8 cellular contexts compared by ENCODE assay signal in genomic region chr12:116143883-116144266, GRCh38.
DNase-seq lines count a peak whose midpoint lies in the region; ATAC-seq and TF ChIP-seq lines count a peak whose summit lies in the region.
"Had no signal": no experiment of that assay in that cellular context is flagged by ENCODE, and none has a peak within 500 bp of the region (broad histone marks: within the 10 kb centered on the region; RNA-seq: fewer than 3 reads in every experiment).

No MANE protein-coding gene starts in this region.

- ATAC-seq in GM21381 (IDR thresholded peaks at IDR 0.05; ENCODE audit: unreplicated experiment), result peak; percentile 4
- peak; percentile 60 for ATAC-seq in foreskin keratinocyte
- no peak for ATAC-seq in GM21529 (IDR thresholded peaks at IDR 0.05; ENCODE audit: unreplicated experiment)

- peak overlapping the region; percentile 76; the same call in 1 of the 2 replicates for H3K27ac ChIP-seq in SK-N-MC
- H3K27ac ChIP-seq in foreskin keratinocyte, result peak overlapping the region; percentile 51
- peak overlapping the region; percentile 90 for H3K27ac ChIP-seq in smooth muscle cell (ENCODE audit: low read depth)

- H3K36me3 Mint-ChIP-seq in activated naive CD4-positive, alpha-beta T cell treated with anti-CD3 and anti-CD28 coated beads, Interleukin-2, amount 10 ng/mL, durations not matched to agents 7 days and 5 days, result peaks cover 3% of the 10 kb centered on the region

- H3K9me3 ChIP-seq in SK-N-MC (ENCODE audit: low read depth, low read length), result no peaks in the 10 kb centered on the region
- no peaks in the 10 kb centered on the region for H3K9me3 ChIP-seq in smooth muscle cell (replicated peaks; ENCODE audit: low read depth)

- no peak overlapping the region for H3K27ac Mint-ChIP-seq in activated naive CD4-positive, alpha-beta T cell treated with anti-CD3 and anti-CD28 coated beads, Interleukin-2, amount 10 ng/mL, durations not matched to agents 7 days and 5 days

- H3K4me3 ChIP-seq in SK-N-MC (peak overlapping the region; percentile 29; the same call in 1 of the 2 replicates), smooth muscle cell (no peak overlapping the region)

- DNase-seq in SK-N-MC (ENCODE audit: low read depth, low spot score), result no peak
- DNase-seq in foreskin keratinocyte, result peak in 1 of 2 donors; percentile 59
- DNase-seq in smooth muscle cell (lab: John Stamatoyannopoulos, UW; ENCODE audit: unreplicated experiment), result no peak
- DNase-seq in activated naive CD4-positive, alpha-beta T cell treated with anti-CD3 and anti-CD28 coated beads, Interleukin-2, amount 10 ng/mL, durations not matched to agents 7 days and 5 days, result no peak
- no peak for DNase-seq in GM13977 (ENCODE audit: low spot score)
- DNase-seq: NK-92 treated with Interleukin-12 subunit alpha and Interleukin-12 subunit beta, amount 100 ng/mL, for 24 hours had no signal

- H4K20me1 ChIP-seq in smooth muscle cell (ENCODE audit: low read depth), result peaks cover 87% of the 10 kb centered on the region

- peaks cover 26% of the 10 kb centered on the region for H3K4me1 ChIP-seq in foreskin keratinocyte
- peaks cover 26% of the 10 kb centered on the region for H3K4me1 ChIP-seq in smooth muscle cell (ENCODE audit: low read depth)

- TF ChIP-seq CTCF in foreskin keratinocyte (conservative IDR thresholded peaks at IDR 0.05) (no peak), smooth muscle cell (IDR thresholded peaks at IDR 0.05; ENCODE audit: borderline replicate concordance, insufficient read depth, poor library complexity, severe bottlenecking) (no peak), GM13977 (IDR thresholded peaks at IDR 0.05; ENCODE audit: extremely low read depth, insufficient read depth, missing control alignments) (no peak)

- H2AFZ ChIP-seq in smooth muscle cell (ENCODE audit: low read depth), result no peak overlapping the region

- H3K4me2 ChIP-seq in smooth muscle cell, result peak overlapping the region; percentile 49

- peaks cover 39% of the 10 kb centered on the region for H3K4me1 Mint-ChIP-seq in activated naive CD4-positive, alpha-beta T cell treated with anti-CD3 and anti-CD28 coated beads, Interleukin-2, amount 10 ng/mL, durations not matched to agents 7 days and 5 days

- H3K79me2 ChIP-seq in smooth muscle cell (ENCODE audit: low read depth), result peaks cover 92% of the 10 kb centered on the region

- in situ Hi-C loops in GM13977 (cut with MboI; ENCODE audit: low pct_unique_long_range_greater_than_20kb, low sequenced_read_pairs, unreplicated experiment), result no loop called here

- H3K4me3 Mint-ChIP-seq in activated naive CD4-positive, alpha-beta T cell treated with anti-CD3 and anti-CD28 coated beads, Interleukin-2, amount 10 ng/mL, durations not matched to agents 7 days and 5 days, result no peak overlapping the region

- H3K27me3 Mint-ChIP-seq in activated naive CD4-positive, alpha-beta T cell treated with anti-CD3 and anti-CD28 coated beads, Interleukin-2, amount 10 ng/mL, durations not matched to agents 7 days and 5 days, result no peaks in the 10 kb centered on the region

- H3K36me3 ChIP-seq in SK-N-MC (ENCODE audit: insufficient read depth, low read length) (no peaks in the 10 kb centered on the region), smooth muscle cell (ENCODE audit: low read depth) (no peaks in the 10 kb centered on the region)

- WGBS in smooth muscle cell (ENCODE audit: low lambda C conversion rate), result 27% methylated on average over 1 of the region's 1 CpG

- no peaks in the 10 kb centered on the region for H3K9me3 Mint-ChIP-seq in activated naive CD4-positive, alpha-beta T cell treated with anti-CD3 and anti-CD28 coated beads, Interleukin-2, amount 10 ng/mL, durations not matched to agents 7 days and 5 days

- H3K9ac ChIP-seq in SK-N-MC (ENCODE audit: insufficient read length) (no peak overlapping the region), smooth muscle cell (ENCODE audit: low read depth) (peak overlapping the region; percentile 60)

- H3F3A ChIP-seq in smooth muscle cell (ENCODE audit: low read depth), result peaks cover 18% of the 10 kb centered on the region

- H3K27me3 ChIP-seq in foreskin keratinocyte, result no peaks in the 10 kb centered on the region
- no peaks in the 10 kb centered on the region for H3K27me3 ChIP-seq in smooth muscle cell (ENCODE audit: low read depth)

- CTCF ChIA-PET in activated naive CD4-positive, alpha-beta T cell treated with anti-CD3 and anti-CD28 coated beads, Interleukin-2, amount 10 ng/mL, durations not matched to agents 7 days and 5 days (lab: Charles Lee), result interaction anchor here (1.0 kb wide), 1 partner anchor 43 kb away, joined by 3 read pairs; no protein-coding TSS in a partner anchor
